ENCODE assay signal across 1 cellular context in the genomic region with DNA sequence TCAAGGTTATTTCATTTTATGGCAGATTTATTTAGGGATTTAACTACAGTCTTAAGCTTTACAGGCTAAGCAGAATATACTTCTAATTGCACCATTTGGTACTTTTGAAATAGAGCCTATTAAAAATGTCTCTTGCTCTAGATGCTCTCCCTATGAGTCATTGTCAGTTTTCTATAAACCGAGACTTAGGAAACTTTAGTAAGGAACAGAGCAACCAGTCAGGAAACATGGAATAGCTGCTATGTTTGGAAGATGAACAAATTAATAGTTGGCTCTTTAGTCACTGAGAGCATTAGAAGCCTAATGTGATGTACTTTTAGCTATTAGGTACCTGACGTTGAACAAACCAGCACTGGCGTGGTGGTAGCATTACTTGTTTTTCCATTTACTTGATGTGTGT.
TF ChIP-seq lines count a peak whose summit lies in the region.

No MANE protein-coding gene starts in this region.

TF ChIP-seq in HepG2, 621 proteins besides CTCF, POLR2A, EP300 and RAD21:
- TF ChIP-seq, protein P1, sequence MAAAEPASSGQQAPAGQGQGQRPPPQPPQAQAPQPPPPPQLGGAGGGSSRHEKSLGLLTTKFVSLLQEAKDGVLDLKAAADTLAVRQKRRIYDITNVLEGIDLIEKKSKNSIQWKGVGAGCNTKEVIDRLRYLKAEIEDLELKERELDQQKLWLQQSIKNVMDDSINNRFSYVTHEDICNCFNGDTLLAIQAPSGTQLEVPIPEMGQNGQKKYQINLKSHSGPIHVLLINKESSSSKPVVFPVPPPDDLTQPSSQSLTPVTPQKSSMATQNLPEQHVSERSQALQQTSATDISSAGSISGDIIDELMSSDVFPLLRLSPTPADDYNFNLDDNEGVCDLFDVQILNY (CRISPR knock-in tag; conservative IDR thresholded peaks at IDR 0.05): no peak
- TF ChIP-seq ZNF333 (CRISPR knock-in tag; IDR thresholded peaks at IDR 0.05; ENCODE audit: borderline replicate concordance) (no peak), BORCS8-MEF2B (CRISPR knock-in tag; IDR thresholded peaks at IDR 0.05) (no peak), CBX1 (IDR thresholded peaks at IDR 0.05; ENCODE audit: low read depth) (no peak), TMF1 (CRISPR knock-in tag; IDR thresholded peaks at IDR 0.05; ENCODE audit: low read depth) (no peak), ZNF282 (IDR thresholded peaks at IDR 0.05; ENCODE audit: partially characterized antibody) (no peak), ZIK1 (CRISPR knock-in tag; IDR thresholded peaks at IDR 0.05; ENCODE audit: borderline replicate concordance, low read depth) (no peak), ZNF383 (CRISPR knock-in tag; IDR thresholded peaks at IDR 0.05; ENCODE audit: borderline replicate concordance) (no peak), ZFP36 (IDR thresholded peaks at IDR 0.05; ENCODE audit: borderline replicate concordance, low read depth, low read length, partially characterized antibody) (no peak), PRPF4 (IDR thresholded peaks at IDR 0.05; ENCODE audit: low read depth, low read length, poor library complexity, severe bottlenecking) (no peak), ARHGAP35 (CRISPR knock-in tag; IDR thresholded peaks at IDR 0.05; ENCODE audit: borderline replicate concordance) (no peak), ETV6 (CRISPR knock-in tag; conservative IDR thresholded peaks at IDR 0.05) (no peak)
- TF ChIP-seq, protein P2, sequence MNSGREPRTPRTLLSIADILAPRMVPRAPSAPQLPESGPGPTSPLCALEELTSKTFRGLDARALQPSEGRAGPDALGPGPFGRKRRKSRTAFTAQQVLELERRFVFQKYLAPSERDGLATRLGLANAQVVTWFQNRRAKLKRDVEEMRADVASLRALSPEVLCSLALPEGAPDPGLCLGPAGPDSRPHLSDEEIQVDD (CRISPR knock-in tag; IDR thresholded peaks at IDR 0.05; ENCODE audit: borderline replicate concordance): no peak
- TF ChIP-seq, protein P3, sequence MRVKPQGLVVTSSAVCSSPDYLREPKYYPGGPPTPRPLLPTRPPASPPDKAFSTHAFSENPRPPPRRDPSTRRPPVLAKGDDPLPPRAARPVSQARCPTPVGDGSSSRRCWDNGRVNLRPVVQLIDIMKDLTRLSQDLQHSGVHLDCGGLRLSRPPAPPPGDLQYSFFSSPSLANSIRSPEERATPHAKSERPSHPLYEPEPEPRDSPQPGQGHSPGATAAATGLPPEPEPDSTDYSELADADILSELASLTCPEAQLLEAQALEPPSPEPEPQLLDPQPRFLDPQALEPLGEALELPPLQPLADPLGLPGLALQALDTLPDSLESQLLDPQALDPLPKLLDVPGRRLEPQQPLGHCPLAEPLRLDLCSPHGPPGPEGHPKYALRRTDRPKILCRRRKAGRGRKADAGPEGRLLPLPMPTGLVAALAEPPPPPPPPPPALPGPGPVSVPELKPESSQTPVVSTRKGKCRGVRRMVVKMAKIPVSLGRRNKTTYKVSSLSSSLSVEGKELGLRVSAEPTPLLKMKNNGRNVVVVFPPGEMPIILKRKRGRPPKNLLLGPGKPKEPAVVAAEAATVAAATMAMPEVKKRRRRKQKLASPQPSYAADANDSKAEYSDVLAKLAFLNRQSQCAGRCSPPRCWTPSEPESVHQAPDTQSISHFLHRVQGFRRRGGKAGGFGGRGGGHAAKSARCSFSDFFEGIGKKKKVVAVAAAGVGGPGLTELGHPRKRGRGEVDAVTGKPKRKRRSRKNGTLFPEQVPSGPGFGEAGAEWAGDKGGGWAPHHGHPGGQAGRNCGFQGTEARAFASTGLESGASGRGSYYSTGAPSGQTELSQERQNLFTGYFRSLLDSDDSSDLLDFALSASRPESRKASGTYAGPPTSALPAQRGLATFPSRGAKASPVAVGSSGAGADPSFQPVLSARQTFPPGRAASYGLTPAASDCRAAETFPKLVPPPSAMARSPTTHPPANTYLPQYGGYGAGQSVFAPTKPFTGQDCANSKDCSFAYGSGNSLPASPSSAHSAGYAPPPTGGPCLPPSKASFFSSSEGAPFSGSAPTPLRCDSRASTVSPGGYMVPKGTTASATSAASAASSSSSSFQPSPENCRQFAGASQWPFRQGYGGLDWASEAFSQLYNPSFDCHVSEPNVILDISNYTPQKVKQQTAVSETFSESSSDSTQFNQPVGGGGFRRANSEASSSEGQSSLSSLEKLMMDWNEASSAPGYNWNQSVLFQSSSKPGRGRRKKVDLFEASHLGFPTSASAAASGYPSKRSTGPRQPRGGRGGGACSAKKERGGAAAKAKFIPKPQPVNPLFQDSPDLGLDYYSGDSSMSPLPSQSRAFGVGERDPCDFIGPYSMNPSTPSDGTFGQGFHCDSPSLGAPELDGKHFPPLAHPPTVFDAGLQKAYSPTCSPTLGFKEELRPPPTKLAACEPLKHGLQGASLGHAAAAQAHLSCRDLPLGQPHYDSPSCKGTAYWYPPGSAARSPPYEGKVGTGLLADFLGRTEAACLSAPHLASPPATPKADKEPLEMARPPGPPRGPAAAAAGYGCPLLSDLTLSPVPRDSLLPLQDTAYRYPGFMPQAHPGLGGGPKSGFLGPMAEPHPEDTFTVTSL (CRISPR knock-in tag; IDR thresholded peaks at IDR 0.05; ENCODE audit: borderline replicate concordance): no peak
- TF ChIP-seq, protein P4, sequence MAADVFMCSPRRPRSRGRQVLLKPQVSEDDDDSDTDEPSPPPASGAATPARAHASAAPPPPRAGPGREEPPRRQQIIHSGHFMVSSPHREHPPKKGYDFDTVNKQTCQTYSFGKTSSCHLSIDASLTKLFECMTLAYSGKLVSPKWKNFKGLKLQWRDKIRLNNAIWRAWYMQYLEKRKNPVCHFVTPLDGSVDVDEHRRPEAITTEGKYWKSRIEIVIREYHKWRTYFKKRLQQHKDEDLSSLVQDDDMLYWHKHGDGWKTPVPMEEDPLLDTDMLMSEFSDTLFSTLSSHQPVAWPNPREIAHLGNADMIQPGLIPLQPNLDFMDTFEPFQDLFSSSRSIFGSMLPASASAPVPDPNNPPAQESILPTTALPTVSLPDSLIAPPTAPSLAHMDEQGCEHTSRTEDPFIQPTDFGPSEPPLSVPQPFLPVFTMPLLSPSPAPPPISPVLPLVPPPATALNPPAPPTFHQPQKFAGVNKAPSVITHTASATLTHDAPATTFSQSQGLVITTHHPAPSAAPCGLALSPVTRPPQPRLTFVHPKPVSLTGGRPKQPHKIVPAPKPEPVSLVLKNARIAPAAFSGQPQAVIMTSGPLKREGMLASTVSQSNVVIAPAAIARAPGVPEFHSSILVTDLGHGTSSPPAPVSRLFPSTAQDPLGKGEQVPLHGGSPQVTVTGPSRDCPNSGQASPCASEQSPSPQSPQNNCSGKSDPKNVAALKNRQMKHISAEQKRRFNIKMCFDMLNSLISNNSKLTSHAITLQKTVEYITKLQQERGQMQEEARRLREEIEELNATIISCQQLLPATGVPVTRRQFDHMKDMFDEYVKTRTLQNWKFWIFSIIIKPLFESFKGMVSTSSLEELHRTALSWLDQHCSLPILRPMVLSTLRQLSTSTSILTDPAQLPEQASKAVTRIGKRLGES (CRISPR knock-in tag; IDR thresholded peaks at IDR 0.05; ENCODE audit: borderline replicate concordance): no peak
